In the genomic region with DNA sequence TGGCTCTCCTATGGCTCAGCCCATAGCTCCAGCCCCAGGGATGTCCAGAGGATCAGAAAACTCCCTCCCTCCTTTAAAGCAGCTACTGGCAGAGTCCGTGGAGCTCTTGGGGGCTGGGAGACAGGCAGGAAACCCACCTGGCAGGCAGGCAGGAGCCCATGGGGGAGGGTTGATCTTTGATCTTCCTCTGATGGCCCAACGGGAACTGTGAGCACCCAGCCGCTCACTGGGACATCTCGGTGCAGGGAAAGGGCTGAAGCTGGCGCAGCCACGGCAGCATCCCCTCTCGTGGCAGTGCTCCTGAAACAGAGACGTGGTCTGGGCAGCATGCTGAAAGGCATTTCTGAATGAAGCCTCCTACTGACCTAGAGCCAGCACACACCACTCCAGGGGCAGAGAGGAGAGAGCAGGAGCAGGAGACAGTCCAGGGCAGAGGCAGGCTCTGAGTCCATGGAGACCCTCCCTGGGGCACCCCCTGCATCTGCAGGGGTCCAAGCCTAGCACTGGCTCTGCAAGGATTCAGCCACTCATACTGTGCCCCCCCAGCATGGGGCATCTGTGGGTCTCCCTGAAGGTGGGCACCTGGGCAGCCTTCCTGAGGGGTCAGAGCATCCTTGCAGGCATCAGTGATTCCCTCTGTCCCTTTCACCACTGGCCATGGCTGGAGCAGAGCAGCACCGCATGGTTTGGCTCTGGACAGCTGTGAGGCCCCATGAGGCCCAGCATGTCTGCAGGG, we compare ENCODE assay signal across 28 cellular contexts.
"Had no signal": no experiment of that assay in that cellular context is flagged by ENCODE, and none has a peak within 500 bp of the region (broad histone marks: within the 10 kb centered on the region; RNA-seq: fewer than 3 reads in every experiment).

No MANE protein-coding gene starts in this region.

- H3K9me3 ChIP-seq: breast epithelium, esophagus muscularis mucosa, heart left ventricle, pancreas, prostate gland, sigmoid colon, upper lobe of left lung had no signal

- H3K36me3 ChIP-seq: breast epithelium, esophagus muscularis mucosa, heart left ventricle, pancreas, prostate gland, sigmoid colon, upper lobe of left lung had no signal

- DNase-seq: activated CD4-positive, alpha-beta T cell treated with anti-CD3 and anti-CD28 coated beads for 1 hour; activated CD4-positive, alpha-beta T cell treated with anti-CD3 and anti-CD28 coated beads, Interleukin-2, amount 10 ng/mL, durations not matched to agents 7 days and 5 days; activated CD8-positive, alpha-beta T cell treated with anti-CD3 and anti-CD28 coated beads for 36 hours; activated naive CD8-positive, alpha-beta T cell treated with anti-CD3 and anti-CD28 coated beads, Interleukin-2, amount 50 U/mL, for 24 hours; activated T-cell treated with anti-CD3 and anti-CD28 coated beads, Interleukin-2, amount 50 U/mL, for 48 hours; amygdala; central memory CD4-positive, alpha-beta T cell; foreskin keratinocyte; naive B cell; nephron progenitor cell; nucleus accumbens; retina; sigmoid colon; small intestine; stimulated activated CD4-positive, alpha-beta T cell treated with anti-CD3 and anti-CD28 coated beads, Interleukin-1b, Interleukin-23, amount 100 ng/mL, for 48 hours; stimulated activated CD4-positive, alpha-beta T cell treated with anti-CD3 and anti-CD28 coated beads, Interleukin-4, amount 100 ng/mL, for 4 hours; stimulated activated CD8-positive, alpha-beta memory T cell treated with anti-CD3 and anti-CD28 coated beads, Interleukin-4, amount 100 ng/mL, for 48 hours; stimulated activated naive CD8-positive, alpha-beta T cell treated with anti-CD3 and anti-CD28 coated beads, Interleukin-15, amount 100 ng/mL, for 72 hours; substantia nigra; T-helper 2 cell had no signal

- H3K27ac ChIP-seq: breast epithelium, esophagus muscularis mucosa, foreskin keratinocyte, heart left ventricle, pancreas, prostate gland, sigmoid colon, upper lobe of left lung had no signal

- H3K4me3 ChIP-seq: breast epithelium, esophagus muscularis mucosa, heart left ventricle, pancreas, prostate gland, sigmoid colon, upper lobe of left lung had no signal

- FAIRE-seq: pancreas, small intestine had no signal

- ATAC-seq: activated CD8-positive, alpha-beta T cell treated with anti-CD3 and anti-CD28 coated beads for 36 hours; activated naive CD8-positive, alpha-beta T cell treated with anti-CD3 and anti-CD28 coated beads, Interleukin-2, amount 50 U/mL, for 24 hours; foreskin keratinocyte; heart left ventricle; pancreas; stimulated activated memory B cell treated with anti-CD40 and anti-IgM and Interleukin-4, amounts not matched to agents 10 μg/mL and 1 μg/mL and 100 μg/mL, for 72 hours; stimulated activated naive CD8-positive, alpha-beta T cell treated with anti-CD3 and anti-CD28 coated beads, Interleukin-15, amount 100 ng/mL, for 72 hours; WTC11 had no signal
